ENCODE assay signal across 8 cellular contexts in the genomic region with DNA sequence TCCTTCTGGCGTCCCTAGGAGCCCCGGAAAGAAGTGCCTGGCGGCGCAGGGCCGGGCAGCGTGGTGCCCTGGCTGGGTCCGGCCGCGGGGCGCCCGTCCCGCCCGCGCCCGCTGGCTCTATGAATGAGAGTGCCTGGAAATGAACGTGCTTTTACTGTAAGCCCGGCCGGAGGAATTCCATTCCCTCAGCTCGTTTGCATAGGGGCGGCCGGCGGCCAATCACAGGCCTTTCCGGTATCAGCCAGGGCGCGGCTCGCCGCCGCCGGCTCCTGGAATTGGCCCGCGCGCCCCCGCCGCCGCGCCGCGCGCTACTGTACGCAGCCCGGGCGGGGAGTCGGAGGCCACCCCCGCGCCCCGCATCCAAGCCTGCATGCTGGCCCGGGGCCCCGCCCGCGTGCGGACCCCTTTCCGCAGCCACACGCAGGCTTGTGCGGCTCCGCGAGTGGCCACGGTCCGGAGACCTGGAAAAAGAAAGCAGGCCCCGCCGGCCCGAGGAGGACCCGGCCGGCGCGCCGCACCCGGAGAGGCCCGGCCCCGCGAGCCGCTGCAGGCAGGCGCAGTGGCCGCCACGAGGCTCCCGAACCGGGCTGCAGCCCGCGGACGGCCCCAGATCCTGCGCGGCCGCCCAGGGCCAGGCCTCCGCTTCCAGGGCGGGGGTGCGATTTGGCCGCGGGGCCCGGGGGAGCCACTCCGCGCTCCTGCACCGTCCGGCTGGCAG.
A peak's percentile ranks its signal among the peaks of the same experiment; 100 is the strongest.
DNase-seq lines count a peak whose midpoint lies in the region; ATAC-seq and TF ChIP-seq lines count a peak whose summit lies in the region.

No MANE protein-coding gene starts in this region.

- H3K27ac ChIP-seq in SU-DHL-6 (ENCODE audit: low read depth, low read length) (peak overlapping the region; percentile 93), urinary bladder (ENCODE audit: low read depth) (peak overlapping the region; percentile 95)

- peak overlapping the region; percentile 96 for H3K4me2 ChIP-seq in SU-DHL-6 (ENCODE audit: low read depth, low read length, poor library complexity, severe bottlenecking)

- ATAC-seq in HG02759 (IDR thresholded peaks at IDR 0.05; ENCODE audit: unreplicated experiment) (peak; percentile 65), left cardiac atrium (peak; percentile 82)

- H3K9me2 ChIP-seq in SU-DHL-6 (replicated peaks; ENCODE audit: insufficient read depth, low read length): no peaks in the 10 kb centered on the region

- H3K9me3 ChIP-seq in SU-DHL-6 (ENCODE audit: insufficient read depth, low read length) (no peaks in the 10 kb centered on the region), adipocyte (ENCODE audit: control insufficient read depth, low read length) (no peaks in the 10 kb centered on the region)

- peak overlapping the region; percentile 84 for H3K4me3 Mint-ChIP-seq in progenitor cell of endocrine pancreas (ENCODE audit: low read depth)

- H3K27ac Mint-ChIP-seq in progenitor cell of endocrine pancreas: peak overlapping the region; percentile 95

- WGBS in urinary bladder: under 1% methylated on average over 92 of the region's 92 CpGs

- H3K4me1 Mint-ChIP-seq in progenitor cell of endocrine pancreas (ENCODE audit: low read depth): peaks cover 26% of the 10 kb centered on the region

- H3K4me1 ChIP-seq in adipocyte (ENCODE audit: control insufficient read depth, insufficient read depth, low read length) (peaks cover 12% of the 10 kb centered on the region), urinary bladder (ENCODE audit: insufficient read depth) (no peaks in the 10 kb centered on the region)

- H3K36me3 Mint-ChIP-seq in progenitor cell of endocrine pancreas (ENCODE audit: insufficient read depth): no peaks in the 10 kb centered on the region

- peaks cover 4% of the 10 kb centered on the region; the same call in 1 of the 2 replicates for H4K20me1 ChIP-seq in SU-DHL-6 (ENCODE audit: low read depth, low read length)

- H3K4me3 ChIP-seq in GM12865 (ENCODE audit: low read depth, low read length) (peak overlapping the region; percentile 89), SU-DHL-6 (ENCODE audit: insufficient read depth, low read length, poor library complexity, severe bottlenecking) (peak overlapping the region; percentile 73), adipocyte (ENCODE audit: low read length) (peak overlapping the region; percentile 97), urinary bladder (ENCODE audit: low read depth, low read length) (peak overlapping the region; percentile 83)

- no peaks in the 10 kb centered on the region for H3K27me3 ChIP-seq in SU-DHL-6 (ENCODE audit: low read length)
- no peaks in the 10 kb centered on the region for H3K27me3 ChIP-seq in adipocyte (replicated peaks; ENCODE audit: control insufficient read depth, insufficient read depth, low read length)

- intact Hi-C loops in left cardiac atrium (cut with DNase I): loop anchor here (5.0 to 10.0 kb wide), 5 partner anchors 141 to 1036 kb away; no protein-coding TSS in a partner anchor

- H3K79me2 ChIP-seq in SU-DHL-6 (ENCODE audit: insufficient read depth, low read length): peaks cover 46% of the 10 kb centered on the region

- H3K36me3 ChIP-seq in SU-DHL-6 (ENCODE audit: low read length): no peaks in the 10 kb centered on the region
- H3K36me3 ChIP-seq in adipocyte (ENCODE audit: control insufficient read depth, insufficient read depth, low read length, severe bottlenecking): peaks cover 11% of the 10 kb centered on the region
- no peaks in the 10 kb centered on the region for H3K36me3 ChIP-seq in urinary bladder (ENCODE audit: insufficient read depth)

- H2AFZ ChIP-seq in SU-DHL-6 (ENCODE audit: low read depth, low read length, severe bottlenecking): peak overlapping the region; percentile 34

- DNase-seq in GM12865 (ENCODE audit: low read depth) (peak; percentile 90), NCI-H128 (lab: John Stamatoyannopoulos, UW; ENCODE audit: unreplicated experiment) (peak; percentile 86), adipocyte (ENCODE audit: low read depth) (peak; percentile 98), left cardiac atrium (peak; percentile 95), progenitor cell of endocrine pancreas (ENCODE audit: low spot score, unreplicated experiment) (peak; percentile 78)

- H3K27me3 Mint-ChIP-seq in progenitor cell of endocrine pancreas: peaks cover 70% of the 10 kb centered on the region

- H3K9ac ChIP-seq in SU-DHL-6 (ENCODE audit: low read length) (peak overlapping the region; percentile 82), adipocyte (ENCODE audit: low read length) (peak overlapping the region; percentile 100)

- H3K9me3 Mint-ChIP-seq in progenitor cell of endocrine pancreas (ENCODE audit: low read depth): no peaks in the 10 kb centered on the region

- peaks cover 55% of the 10 kb centered on the region for H3F3A ChIP-seq in SU-DHL-6 (ENCODE audit: insufficient read depth)

- TF ChIP-seq CTCF in GM12865 (IDR thresholded peaks at IDR 0.05; ENCODE audit: insufficient read depth, low read depth, low read length, missing control alignments) (no peak), SU-DHL-6 (IDR thresholded peaks at IDR 0.05; ENCODE audit: insufficient read depth, low read length, poor library complexity, severe bottlenecking) (no peak), progenitor cell of endocrine pancreas (IDR thresholded peaks at IDR 0.05; ENCODE audit: unreplicated experiment) (no peak)

Comparison
In these comparisons a context has a peak if more than half of its experiments do, and no peak if none do; other contexts are left out.
1. Peak in every context shown above with its lines: DNase-seq, ATAC-seq, H3K4me3 ChIP-seq and H3K27ac ChIP-seq.